ENCODE assay signal across 19 cellular contexts in the genomic region with DNA sequence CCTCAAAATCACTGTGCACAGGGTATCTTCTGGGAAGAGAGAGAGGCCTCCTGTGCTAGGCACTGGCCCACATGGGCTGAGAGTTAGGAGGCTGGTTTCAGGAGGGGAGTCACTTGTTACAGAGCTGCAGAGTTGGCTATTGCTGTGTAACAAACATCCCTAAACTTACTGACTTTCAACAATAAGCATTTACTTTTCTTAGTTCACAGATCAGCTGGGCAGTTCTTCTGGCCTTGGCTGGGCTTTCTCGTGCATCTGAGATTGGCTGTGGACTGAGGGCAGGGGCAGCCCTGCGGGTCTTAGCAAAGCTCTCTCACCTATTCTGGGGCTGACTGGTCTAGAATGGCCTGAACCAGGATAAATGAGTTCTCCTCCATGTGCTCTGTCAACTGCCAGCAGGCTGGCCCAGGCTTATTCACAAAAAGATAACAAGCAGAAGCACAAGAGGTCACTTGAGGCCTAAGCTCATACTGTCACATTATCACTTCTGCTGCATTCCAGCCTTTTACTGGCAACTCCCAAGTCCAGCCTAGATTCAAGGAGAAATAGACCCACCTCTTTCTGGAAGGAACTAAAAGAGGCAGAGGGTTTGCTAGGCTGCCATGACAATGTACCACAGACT. TPM values are rescaled to one million over a fixed set of nuclear protein-coding genes. Genes with fewer than 3 reads are reported as not detected.
DNase-seq lines count a peak whose midpoint lies in the region; ATAC-seq and TF ChIP-seq lines count a peak whose summit lies in the region.
"Had no signal": no experiment of that assay in that cellular context is flagged by ENCODE, and none has a peak within 500 bp of the region (broad histone marks: within the 10 kb centered on the region; RNA-seq: fewer than 3 reads in every experiment).

No MANE protein-coding gene starts in this region.

- no peaks in the 10 kb centered on the region for H3K79me1 ChIP-seq in mesendoderm (ENCODE audit: low read length)

- TF ChIP-seq CTCF in right atrium auricular region (IDR thresholded peaks at IDR 0.05) (no peak), GM10266 (IDR thresholded peaks at IDR 0.05; ENCODE audit: control insufficient read depth, insufficient read depth, low read depth, missing control alignments) (no peak)

- H4K8ac ChIP-seq in mesendoderm (ENCODE audit: low read depth, low read length): no peak overlapping the region

- H3K4me1 ChIP-seq in right atrium auricular region (no peaks in the 10 kb centered on the region), mesendoderm (ENCODE audit: control insufficient read depth, low read depth, low read length) (no peaks in the 10 kb centered on the region)
- H3K4me1 ChIP-seq: Caco-2 had no signal

- H3K4me3 ChIP-seq in right atrium auricular region (no peak overlapping the region), mesendoderm (ENCODE audit: low read length) (no peak overlapping the region)
- H3K4me3 ChIP-seq: A549, GM23338 had no signal

- H3K27me3 ChIP-seq in right atrium auricular region: no peaks in the 10 kb centered on the region
- no peaks in the 10 kb centered on the region for H3K27me3 ChIP-seq in mesendoderm (ENCODE audit: insufficient read depth, low read length, poor library complexity)

- WGBS in mesendoderm (ENCODE audit: extremely low coverage, insufficient coverage, low lambda C conversion rate): no CpG with 5 or more reads among the region's 2 CpGs

- H3K36me3 ChIP-seq in right atrium auricular region (no peaks in the 10 kb centered on the region), mesendoderm (ENCODE audit: control insufficient read depth, insufficient read depth, low read length) (no peaks in the 10 kb centered on the region)

- H3K9ac ChIP-seq in mesendoderm (ENCODE audit: low read length): no peak overlapping the region

- no peak overlapping the region for H2BK15ac ChIP-seq in mesendoderm (replicated peaks; ENCODE audit: low read depth)

- H3K79me2 ChIP-seq in mesendoderm (ENCODE audit: control insufficient read depth, insufficient read depth, low read length): no peaks in the 10 kb centered on the region

- H3K56ac ChIP-seq in mesendoderm (ENCODE audit: low read length): no peak overlapping the region

- H4K5ac ChIP-seq in mesendoderm (ENCODE audit: low read length): no peak overlapping the region

- no peak overlapping the region for H2BK120ac ChIP-seq in mesendoderm (ENCODE audit: low read depth, low read length)

- no peak overlapping the region for H2AK5ac ChIP-seq in mesendoderm (ENCODE audit: low read length)

- no peak overlapping the region for H3K23ac ChIP-seq in mesendoderm (ENCODE audit: low read length)

- no peak overlapping the region for H3K4ac ChIP-seq in mesendoderm (ENCODE audit: low read depth, low read length)

- no peak overlapping the region for H3K4me2 ChIP-seq in mesendoderm (ENCODE audit: low read length)
- H3K4me2 ChIP-seq: A549, GM23338 had no signal

- no peak overlapping the region for H2BK5ac ChIP-seq in mesendoderm (ENCODE audit: low read length)

- ATAC-seq in Right ventricle myocardium inferior: peak; percentile 75
- ATAC-seq in left cardiac atrium: peak; percentile 57 to 73
- no peak for ATAC-seq in HG03565 (IDR thresholded peaks at IDR 0.05; ENCODE audit: unreplicated experiment)
- ATAC-seq in HG03469 (IDR thresholded peaks at IDR 0.05; ENCODE audit: unreplicated experiment): no peak
- ATAC-seq: GM23338 had no signal

- intact Hi-C loops in Right ventricle myocardium inferior (cut with DNase I) (loop anchor here (10.0 kb wide), 1 partner anchor 59 kb away; no protein-coding TSS in a partner anchor), left cardiac atrium (cut with DNase I) (loop anchor here (10.0 kb wide), 2 partner anchors 89 to 259 kb away; a partner anchor contains a TSS)

- H3K9me3 ChIP-seq in right atrium auricular region: peaks cover 0 to 6% of the 10 kb centered on the region in 2 donors
- H3K9me3 ChIP-seq: A549, Caco-2 had no signal

- H3K27ac ChIP-seq in right atrium auricular region: peak overlapping the region in 1 of 2 donors; percentile 51
- no peak overlapping the region for H3K27ac ChIP-seq in mesendoderm (ENCODE audit: low read depth, low read length)
- H3K27ac ChIP-seq: 22Rv1, A549, C4-2B, HL-60 had no signal

- H3K18ac ChIP-seq in mesendoderm (ENCODE audit: low read length): no peak overlapping the region

- DNase-seq in Right ventricle myocardium inferior (ENCODE audit: missing footprints) (no peak), right atrium auricular region (ENCODE audit: low spot score) (no peak), OCI-M1 (lab: John Stamatoyannopoulos, UW) (peak; percentile 12), left cardiac atrium (no peak), mesendoderm (peak; percentile 40), GM10266 (ENCODE audit: extremely low spot score) (no peak)
- DNase-seq: AML-193; Caco-2; CD4-positive, alpha-beta T cell; GDM1; H7; IMR-90 had no signal

RNA-seq across cellular contexts. Expression of a gene that starts 17.2 kb away (rescaled TPM):
- 16.5 TPM for total RNA-seq in Right ventricle myocardium inferior
- 10 to 100 TPM; 18.5 to 22.2 TPM for total RNA-seq in right atrium auricular region
- total RNA-seq in left cardiac atrium: 10 to 100 TPM; 18.7 to 20.8 TPM
- 11.2 TPM for polyA plus RNA-seq in mesendoderm (2013, experiment 1 of 2)
- polyA plus RNA-seq in mesendoderm (2013, experiment 2 of 2): 10.6 TPM

RNA-seq across cellular contexts. Expression of a gene that starts 51.0 kb away (rescaled TPM):
- total RNA-seq in Right ventricle myocardium inferior (140 TPM), right atrium auricular region (100 to 1,000 TPM in 1 of 2 donors, 10 to 100 TPM in 1; 29.2 to 121 TPM), left cardiac atrium (10 to 100 TPM; 88.1 to 88.4 TPM)
- 28.8 TPM for polyA plus RNA-seq in mesendoderm (2013, experiment 1 of 2)
- 27.1 TPM for polyA plus RNA-seq in mesendoderm (2013, experiment 2 of 2)

Comparison
In these comparisons a context has a peak if more than half of its experiments do, and no peak if none do; other contexts are left out.
1. ATAC-seq: peak in Right ventricle myocardium inferior (single experiment) and left cardiac atrium (2 of 2); none in HG03565 (single experiment) and HG03469 (single experiment).
2. DNase-seq: peak in OCI-M1 (single experiment) and mesendoderm (single experiment); none in Right ventricle myocardium inferior (single experiment), right atrium auricular region (single experiment), left cardiac atrium (single experiment) and GM10266 (single experiment).